1 cellular context compared by ENCODE assay signal in the genomic region with DNA sequence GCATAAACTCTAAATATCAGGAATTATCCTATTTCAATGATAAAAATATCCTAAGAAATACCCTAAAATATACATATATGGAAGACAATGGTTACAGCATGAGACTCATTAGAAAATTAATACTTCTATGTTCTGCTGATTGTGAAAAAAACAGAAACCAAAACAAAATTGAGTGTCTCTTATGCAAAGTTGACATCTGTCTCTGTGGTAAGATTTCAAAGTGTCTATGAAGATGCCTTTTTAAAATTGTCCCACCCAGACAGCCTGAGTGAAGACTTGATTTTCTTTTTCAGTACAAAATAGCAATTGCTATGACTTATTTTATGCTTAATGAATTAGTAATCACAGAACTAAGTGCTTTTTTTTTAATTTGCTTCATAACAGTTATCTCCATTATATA.
TF ChIP-seq lines count a peak whose summit lies in the region.

No MANE protein-coding gene starts in this region.

TF ChIP-seq in GM23338, 12 proteins besides CTCF, POLR2A, EP300 and RAD21 (continued from another document):
- TF ChIP-seq, protein P1, sequence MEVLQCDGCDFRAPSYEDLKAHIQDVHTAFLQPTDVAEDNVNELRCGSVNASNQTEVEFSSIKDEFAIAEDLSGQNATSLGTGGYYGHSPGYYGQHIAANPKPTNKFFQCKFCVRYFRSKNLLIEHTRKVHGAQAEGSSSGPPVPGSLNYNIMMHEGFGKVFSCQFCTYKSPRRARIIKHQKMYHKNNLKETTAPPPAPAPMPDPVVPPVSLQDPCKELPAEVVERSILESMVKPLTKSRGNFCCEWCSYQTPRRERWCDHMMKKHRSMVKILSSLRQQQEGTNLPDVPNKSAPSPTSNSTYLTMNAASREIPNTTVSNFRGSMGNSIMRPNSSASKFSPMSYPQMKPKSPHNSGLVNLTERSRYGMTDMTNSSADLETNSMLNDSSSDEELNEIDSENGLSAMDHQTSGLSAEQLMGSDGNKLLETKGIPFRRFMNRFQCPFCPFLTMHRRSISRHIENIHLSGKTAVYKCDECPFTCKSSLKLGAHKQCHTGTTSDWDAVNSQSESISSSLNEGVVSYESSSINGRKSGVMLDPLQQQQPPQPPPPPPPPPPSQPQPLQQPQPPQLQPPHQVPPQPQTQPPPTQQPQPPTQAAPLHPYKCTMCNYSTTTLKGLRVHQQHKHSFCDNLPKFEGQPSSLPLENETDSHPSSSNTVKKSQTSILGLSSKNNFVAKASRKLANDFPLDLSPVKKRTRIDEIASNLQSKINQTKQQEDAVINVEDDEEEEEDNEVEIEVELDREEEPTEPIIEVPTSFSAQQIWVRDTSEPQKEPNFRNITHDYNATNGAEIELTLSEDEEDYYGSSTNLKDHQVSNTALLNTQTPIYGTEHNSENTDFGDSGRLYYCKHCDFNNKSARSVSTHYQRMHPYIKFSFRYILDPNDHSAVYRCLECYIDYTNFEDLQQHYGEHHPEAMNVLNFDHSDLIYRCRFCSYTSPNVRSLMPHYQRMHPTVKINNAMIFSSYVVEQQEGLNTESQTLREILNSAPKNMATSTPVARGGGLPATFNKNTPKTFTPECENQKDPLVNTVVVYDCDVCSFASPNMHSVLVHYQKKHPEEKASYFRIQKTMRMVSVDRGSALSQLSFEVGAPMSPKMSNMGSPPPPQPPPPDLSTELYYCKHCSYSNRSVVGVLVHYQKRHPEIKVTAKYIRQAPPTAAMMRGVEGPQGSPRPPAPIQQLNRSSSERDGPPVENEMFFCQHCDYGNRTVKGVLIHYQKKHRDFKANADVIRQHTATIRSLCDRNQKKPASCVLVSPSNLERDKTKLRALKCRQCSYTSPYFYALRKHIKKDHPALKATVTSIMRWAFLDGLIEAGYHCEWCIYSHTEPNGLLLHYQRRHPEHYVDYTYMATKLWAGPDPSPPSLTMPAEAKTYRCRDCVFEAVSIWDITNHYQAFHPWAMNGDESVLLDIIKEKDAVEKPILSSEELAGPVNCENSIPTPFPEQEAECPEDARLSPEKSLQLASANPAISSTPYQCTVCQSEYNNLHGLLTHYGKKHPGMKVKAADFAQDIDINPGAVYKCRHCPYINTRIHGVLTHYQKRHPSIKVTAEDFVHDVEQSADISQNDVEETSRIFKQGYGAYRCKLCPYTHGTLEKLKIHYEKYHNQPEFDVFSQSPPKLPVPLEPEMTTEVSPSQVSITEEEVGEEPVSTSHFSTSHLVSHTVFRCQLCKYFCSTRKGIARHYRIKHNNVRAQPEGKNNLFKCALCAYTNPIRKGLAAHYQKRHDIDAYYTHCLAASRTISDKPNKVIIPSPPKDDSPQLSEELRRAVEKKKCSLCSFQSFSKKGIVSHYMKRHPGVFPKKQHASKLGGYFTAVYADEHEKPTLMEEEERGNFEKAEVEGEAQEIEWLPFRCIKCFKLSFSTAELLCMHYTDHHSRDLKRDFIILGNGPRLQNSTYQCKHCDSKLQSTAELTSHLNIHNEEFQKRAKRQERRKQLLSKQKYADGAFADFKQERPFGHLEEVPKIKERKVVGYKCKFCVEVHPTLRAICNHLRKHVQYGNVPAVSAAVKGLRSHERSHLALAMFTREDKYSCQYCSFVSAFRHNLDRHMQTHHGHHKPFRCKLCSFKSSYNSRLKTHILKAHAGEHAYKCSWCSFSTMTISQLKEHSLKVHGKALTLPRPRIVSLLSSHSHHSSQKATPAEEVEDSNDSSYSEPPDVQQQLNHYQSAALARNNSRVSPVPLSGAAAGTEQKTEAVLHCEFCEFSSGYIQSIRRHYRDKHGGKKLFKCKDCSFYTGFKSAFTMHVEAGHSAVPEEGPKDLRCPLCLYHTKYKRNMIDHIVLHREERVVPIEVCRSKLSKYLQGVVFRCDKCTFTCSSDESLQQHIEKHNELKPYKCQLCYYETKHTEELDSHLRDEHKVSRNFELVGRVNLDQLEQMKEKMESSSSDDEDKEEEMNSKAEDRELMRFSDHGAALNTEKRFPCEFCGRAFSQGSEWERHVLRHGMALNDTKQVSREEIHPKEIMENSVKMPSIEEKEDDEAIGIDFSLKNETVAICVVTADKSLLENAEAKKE (CRISPR knock-in tag; IDR thresholded peaks at IDR 0.05): no peak
